ENCODE assay signal across 7 cellular contexts in genomic region chr2:181411105-181411849, GRCh38. TPM values are rescaled to one million over a fixed set of nuclear protein-coding genes. Genes with fewer than 3 reads are reported as not detected.
DNase-seq lines count a peak whose midpoint lies in the region; ATAC-seq and TF ChIP-seq lines count a peak whose summit lies in the region.

No MANE protein-coding gene starts in this region.

- no peaks in the 10 kb centered on the region for H3K4me1 ChIP-seq in suprapubic skin

- 49% methylated on average over 3 of the region's 5 CpGs for WGBS in suprapubic skin

- no peak overlapping the region for H3K27ac ChIP-seq in suprapubic skin

- no peak overlapping the region for H3K4me3 ChIP-seq in suprapubic skin

- DNase-seq in NCI-H2171 (lab: John Stamatoyannopoulos, UW) (peak; percentile 97), iPS-NIHi7 (ENCODE audit: extremely low spot score) (peak; percentile 34), cerebellar cortex (ENCODE audit: low spot score) (no peak), suprapubic skin (ENCODE audit: low spot score in 2 of 2) (no peak)
- no peak for DNase-seq in stimulated activated naive CD4-positive, alpha-beta T cell treated with Interleukin-2 at 50 U/mL for 16 hours (lab: John Stamatoyannopoulos, UW)

- H3K9me3 ChIP-seq in suprapubic skin: peaks cover 4% of the 10 kb centered on the region

- no peaks in the 10 kb centered on the region for H3K36me3 ChIP-seq in suprapubic skin

- peak; percentile 90 for ATAC-seq in GM19328 (IDR thresholded peaks at IDR 0.05; ENCODE audit: unreplicated experiment)
- ATAC-seq in HG03095 (IDR thresholded peaks at IDR 0.05; ENCODE audit: unreplicated experiment): peak; percentile 93

- TF ChIP-seq CTCF in suprapubic skin (IDR thresholded peaks at IDR 0.05): no peak

- no peak for TF ChIP-seq EP300 in suprapubic skin (IDR thresholded peaks at IDR 0.05)

- H3K27me3 ChIP-seq in suprapubic skin: no peaks in the 10 kb centered on the region

- no peak for TF ChIP-seq POLR2A in suprapubic skin (IDR thresholded peaks at IDR 0.05)

RNA-seq across cellular contexts. Expression of gene ITGA4, which starts 45.9 kb away (rescaled TPM):
- 10 to 100 TPM in 1 of 4 donors, 1 to 10 TPM in 1, under 1 TPM in 2; 0.68 to 14.1 (median 0.95) TPM for total RNA-seq in suprapubic skin

Comparison
In these comparisons a context has a peak if more than half of its experiments do, and no peak if none do; other contexts are left out.
1. DNase-seq: peak in NCI-H2171 (single experiment) and iPS-NIHi7 (single experiment); none in cerebellar cortex (single experiment), suprapubic skin (0 of 2) and stimulated activated naive CD4-positive, alpha-beta T cell treated with Interleukin-2 at 50 U/mL for 16 hours (single experiment).